18 cellular contexts compared by ENCODE assay signal in the genomic region with DNA sequence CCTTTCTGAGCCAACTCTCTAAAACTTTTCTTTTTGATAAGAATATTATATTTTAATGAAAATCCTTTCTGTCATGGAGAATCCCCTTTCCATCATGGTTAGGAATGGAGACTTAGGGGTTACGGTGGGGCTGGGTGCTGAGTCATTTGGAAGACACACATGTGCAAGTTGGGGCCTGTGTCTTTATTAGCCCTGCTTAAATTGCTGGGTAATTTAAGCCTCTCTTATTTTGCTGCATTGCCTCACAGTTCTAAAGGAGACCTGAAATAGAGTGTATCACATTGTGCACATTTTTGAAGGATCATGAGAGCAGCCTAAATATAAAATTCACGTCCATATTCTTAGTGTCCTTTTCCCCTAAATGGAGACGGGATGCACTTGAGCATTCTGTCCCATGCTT.
A peak's percentile ranks its signal among the peaks of the same experiment; 100 is the strongest.
DNase-seq lines count a peak whose midpoint lies in the region; ATAC-seq, FAIRE-seq and TF ChIP-seq lines count a peak whose summit lies in the region.
"Had no signal": no experiment of that assay in that cellular context is flagged by ENCODE, and none has a peak within 500 bp of the region (broad histone marks: within the 10 kb centered on the region; RNA-seq: fewer than 3 reads in every experiment).

No MANE protein-coding gene starts in this region.

- no CpG with 5 or more reads among the region's 3 CpGs for WGBS in mesendoderm (ENCODE audit: extremely low coverage, insufficient coverage, low lambda C conversion rate)
- WGBS in psoas muscle, 3 donors: 17 to 43% (median 27%) methylated on average over 3 of the region's 3 CpGs

- H3K27me3 ChIP-seq in SJCRH30: no peaks in the 10 kb centered on the region
- H3K27me3 ChIP-seq in mesendoderm (ENCODE audit: insufficient read depth, low read length, poor library complexity): no peaks in the 10 kb centered on the region
- H3K27me3 ChIP-seq in psoas muscle (ENCODE audit: insufficient read depth in 3 of 3, low read length in 2 of 3): no peaks in the 10 kb centered on the region

- H3K4me1 ChIP-seq in SJCRH30 (peaks cover 9% of the 10 kb centered on the region; the same call in 1 of the 2 replicates), mesendoderm (ENCODE audit: control insufficient read depth, low read depth, low read length) (peaks cover 6% of the 10 kb centered on the region), psoas muscle (peaks cover 46% of the 10 kb centered on the region)

- ATAC-seq in psoas muscle: peak; percentile 85 to 91 (median 90)
- no peak for ATAC-seq in GM21390 (IDR thresholded peaks at IDR 0.05; ENCODE audit: unreplicated experiment)

- no peak overlapping the region for H3K9ac ChIP-seq in mesendoderm (ENCODE audit: low read length)
- H3K9ac ChIP-seq: GM23248 had no signal

- no peak overlapping the region for H2BK15ac ChIP-seq in mesendoderm (replicated peaks; ENCODE audit: low read depth)

- no peak overlapping the region for H3K56ac ChIP-seq in mesendoderm (ENCODE audit: low read length)

- H3K4me2 ChIP-seq in mesendoderm (ENCODE audit: low read length): no peak overlapping the region

- H3K79me1 ChIP-seq in mesendoderm (ENCODE audit: low read length): no peaks in the 10 kb centered on the region

- H3K9me3 ChIP-seq in SJCRH30 (replicated peaks) (no peaks in the 10 kb centered on the region), psoas muscle (no peaks in the 10 kb centered on the region)

- H3K4ac ChIP-seq in mesendoderm (ENCODE audit: low read depth, low read length): no peak overlapping the region

- H3K27ac ChIP-seq in SJCRH30: peak overlapping the region; percentile 32; the same call in 1 of the 2 replicates
- H3K27ac ChIP-seq in mesendoderm (ENCODE audit: low read depth, low read length): no peak overlapping the region
- H3K27ac ChIP-seq in psoas muscle: peak overlapping the region; percentile 87
- H3K27ac ChIP-seq: GM23248 had no signal

- no peak overlapping the region for H3K23ac ChIP-seq in mesendoderm (ENCODE audit: low read length)

- DNase-seq in SJCRH30 (peak; percentile 6 to 41), mesendoderm (no peak), psoas muscle (no peak), DMS 273 (lab: John Stamatoyannopoulos, UW; ENCODE audit: unreplicated experiment) (no peak), HTR-8/SVneo (ENCODE audit: insufficient read length, low spot score) (no peak)
- DNase-seq: C1 segment of cervical spinal cord; Calu3; CD4-positive, alpha-beta memory T cell; COR-L47; DMS153; DND-41; GM23248; H7; HCEC 1CT had no signal

- H3K4me3 ChIP-seq in SJCRH30: no peak overlapping the region
- H3K4me3 ChIP-seq in mesendoderm (ENCODE audit: low read length): no peak overlapping the region
- H3K4me3 ChIP-seq in psoas muscle: no peak overlapping the region
- H3K4me3 ChIP-seq: GM23248 had no signal

- H2BK5ac ChIP-seq in mesendoderm (ENCODE audit: low read length): peak overlapping the region; percentile 32

- TF ChIP-seq CTCF in psoas muscle (IDR thresholded peaks at IDR 0.05): no peak

- H2BK120ac ChIP-seq in mesendoderm (ENCODE audit: low read depth, low read length): no peak overlapping the region

- no peak overlapping the region for H4K8ac ChIP-seq in mesendoderm (ENCODE audit: low read depth, low read length)

- FAIRE-seq in HTR-8/SVneo (lab: Jason Lieb, UNC): no peak
- FAIRE-seq: G401.6, GM12892, H1 had no signal

- intact Hi-C loops in psoas muscle (cut with DNase I): no loop called here

- peak overlapping the region; percentile 32 for H2AK5ac ChIP-seq in mesendoderm (ENCODE audit: low read length)

- peak overlapping the region; percentile 84 for H3K18ac ChIP-seq in mesendoderm (ENCODE audit: low read length)

- H4K5ac ChIP-seq in mesendoderm (ENCODE audit: low read length): no peak overlapping the region

- H3K36me3 ChIP-seq in SJCRH30: no peaks in the 10 kb centered on the region
- H3K36me3 ChIP-seq in mesendoderm (ENCODE audit: control insufficient read depth, insufficient read depth, low read length): no peaks in the 10 kb centered on the region
- H3K36me3 ChIP-seq in psoas muscle (ENCODE audit: insufficient read depth in 1 of 2, low read depth in 1 of 2): no peaks in the 10 kb centered on the region

- no peaks in the 10 kb centered on the region for H3K79me2 ChIP-seq in mesendoderm (ENCODE audit: control insufficient read depth, insufficient read depth, low read length)

Comparison
In these comparisons a context has a peak if more than half of its experiments do, and no peak if none do; other contexts are left out.
1. DNase-seq: peak in SJCRH30 (2 of 2); none in mesendoderm (single experiment), psoas muscle (0 of 2), DMS 273 (single experiment) and HTR-8/SVneo (single experiment).